Comparison of ENCODE assay signal across 8 cellular contexts in genomic region chr19:18995804-18996241, GRCh38. TPM values are rescaled to one million over a fixed set of nuclear protein-coding genes. Genes with fewer than 3 reads are reported as not detected.
DNase-seq lines count a peak whose midpoint lies in the region; ATAC-seq and TF ChIP-seq lines count a peak whose summit lies in the region.

No MANE protein-coding gene starts in this region.

- TF ChIP-seq CTCF in HL-60 (IDR thresholded peaks at IDR 0.05; ENCODE audit: insufficient read depth, low read length) = peak; percentile 53
- peak; percentile 56 for TF ChIP-seq CTCF in RWPE2 (IDR thresholded peaks at IDR 0.05; ENCODE audit: poor library complexity, severe bottlenecking)
- peak in 54 of 56 donors; percentile 30 to 81 (median 68) for TF ChIP-seq CTCF in dorsolateral prefrontal cortex (IDR thresholded peaks at IDR 0.05 in 54 of 56, conservative IDR thresholded peaks at IDR 0.05 in 2 of 56; ENCODE audit: low read depth in 1 of 56, partially characterized antibody in 56 of 56)

- no peak overlapping the region for H3K4me3 Mint-ChIP-seq in memory B cell

- H3K9me3 ChIP-seq in RWPE2 (ENCODE audit: severe bottlenecking) = no peaks in the 10 kb centered on the region

- no peaks in the 10 kb centered on the region for H3K9me3 Mint-ChIP-seq in memory B cell

- H3K27ac ChIP-seq in HL-60 (replicated peaks) (no peak overlapping the region), RWPE2 (ENCODE audit: poor library complexity, severe bottlenecking) (no peak overlapping the region), dorsolateral prefrontal cortex (peak overlapping the region in 49 of 59 donors; percentile 14 to 80 (median 59))

- H3K36me3 ChIP-seq in RWPE2 (ENCODE audit: low read depth) = peaks cover 69% of the 10 kb centered on the region

- H3K4me1 Mint-ChIP-seq in memory B cell = peaks cover 10% of the 10 kb centered on the region

- H3K27ac Mint-ChIP-seq in memory B cell = no peak overlapping the region

- H3K4me3 ChIP-seq in HL-60 (replicated peaks; ENCODE audit: insufficient read depth, low read length) (no peak overlapping the region), RWPE2 (ENCODE audit: severe bottlenecking) (no peak overlapping the region), dorsolateral prefrontal cortex (peak overlapping the region in 1 of 59 donors; percentile 3)

- peaks cover 32% of the 10 kb centered on the region for H3K36me3 Mint-ChIP-seq in memory B cell

- no peaks in the 10 kb centered on the region for H3K27me3 Mint-ChIP-seq in memory B cell

- H3K27me3 ChIP-seq in HL-60 (ENCODE audit: insufficient read depth, poor library complexity, severe bottlenecking) = no peaks in the 10 kb centered on the region
- no peaks in the 10 kb centered on the region for H3K27me3 ChIP-seq in RWPE2 (ENCODE audit: insufficient read depth, poor library complexity, severe bottlenecking)
- H3K27me3 ChIP-seq in dorsolateral prefrontal cortex = no peaks in the 10 kb centered on the region

- no peaks in the 10 kb centered on the region for H3K4me1 ChIP-seq in RWPE2 (ENCODE audit: insufficient read depth, poor library complexity, severe bottlenecking)

- intact Hi-C loops in dorsolateral prefrontal cortex (cut with DNase I) = loop anchor here in 1 of 2 donors (5.0 kb wide), 2 partner anchors 36 to 141 kb away; partner anchors contain the start of genes ARMC6, SUGP2 and TMEM161A

- DNase-seq in EH (ENCODE audit: low read depth) (peak; percentile 89), HL-60 (ENCODE audit: low read depth in 1 of 2, low spot score in 1 of 2) (peak in 1 of 2 experiments; percentile 66), RWPE2 (ENCODE audit: low spot score) (no peak), dorsolateral prefrontal cortex (peak; percentile 24 to 89 (median 82)), memory B cell (ENCODE audit: low spot score in 2 of 2) (no peak), NCI-H187 treated with DMSO at 0.1 percent for 48 hours (lab: John Stamatoyannopoulos, UW) (no peak)

- ATAC-seq in RWPE2 (ENCODE audit: low read depth) = peak; percentile 87
- peak; percentile 59 for ATAC-seq in memory B cell (ENCODE audit: low read depth)
- no peak for ATAC-seq in HG02981 (IDR thresholded peaks at IDR 0.05; ENCODE audit: unreplicated experiment)
- no peak for ATAC-seq in HG03025 (IDR thresholded peaks at IDR 0.05; ENCODE audit: low FRiP score, unreplicated experiment)

RNA-seq across cellular contexts. Expression of gene SUGP2, which starts 37.5 kb away (rescaled TPM):
- total RNA-seq in dorsolateral prefrontal cortex = 100 to 1,000 TPM; 143 to 254 (median 191) TPM

RNA-seq across cellular contexts. Expression of gene ARMC6, which starts 37.6 kb away (rescaled TPM):
- 10 to 100 TPM; 16.2 to 34.3 (median 24.2) TPM for total RNA-seq in dorsolateral prefrontal cortex

RNA-seq across cellular contexts. Expression of gene HOMER3, which starts 54.8 kb away (rescaled TPM):
- 10 to 100 TPM; 11.7 to 52.8 (median 22.9) TPM for total RNA-seq in dorsolateral prefrontal cortex

Comparison
In these comparisons a context has a peak if more than half of its experiments do, and no peak if none do; other contexts are left out.
1. DNase-seq: peak in EH (single experiment) and dorsolateral prefrontal cortex (10 of 10); none in RWPE2 (single experiment), memory B cell (0 of 2) and NCI-H187 treated with DMSO at 0.1 percent for 48 hours (single experiment).
2. H3K27ac ChIP-seq: peak in dorsolateral prefrontal cortex (49 of 59); none in HL-60 (single experiment) and RWPE2 (single experiment).
3. ATAC-seq: peak in RWPE2 (single experiment) and memory B cell (single experiment); none in HG02981 (single experiment) and HG03025 (single experiment).
4. Peak in every context shown above with its lines, with median percentiles within 50 percentile points of each other: CTCF ChIP-seq.